In the genomic region with DNA sequence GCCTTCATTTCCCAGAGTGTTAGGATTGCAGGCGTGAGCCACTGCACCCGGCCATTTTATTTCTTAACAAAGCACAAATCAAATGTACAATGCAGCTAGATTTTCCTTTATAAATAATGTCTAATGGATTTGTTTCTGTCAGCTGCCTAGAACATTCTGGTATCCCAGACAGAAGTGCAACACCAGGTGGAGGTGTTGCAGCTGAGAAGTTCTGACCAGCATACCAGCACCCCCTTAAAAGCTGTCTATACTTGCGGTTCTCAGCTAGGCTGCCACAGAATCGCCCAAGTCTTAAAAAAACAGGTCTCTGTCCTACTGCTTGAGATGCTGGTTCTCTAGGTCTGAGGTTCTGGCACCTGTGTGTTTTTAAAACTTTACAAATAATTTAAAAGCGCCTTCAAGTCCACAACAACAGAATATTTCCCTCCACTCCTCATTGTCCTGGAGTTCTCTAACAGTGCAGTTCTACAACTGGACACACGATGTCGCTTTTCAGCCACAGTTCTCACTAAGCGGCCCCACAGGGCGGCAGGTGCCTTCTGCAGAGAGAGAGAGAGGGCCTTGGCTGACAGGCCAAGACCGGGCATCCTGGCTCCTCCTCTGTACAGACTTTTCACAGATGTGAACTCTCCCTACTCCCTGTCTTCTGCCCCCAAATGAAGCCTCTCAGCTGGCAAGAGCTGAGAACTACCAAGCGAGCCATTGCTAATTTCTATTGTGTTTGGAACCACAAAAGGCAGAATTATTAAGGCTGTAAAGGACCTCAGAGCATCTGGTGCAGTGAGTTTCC, we compare ENCODE assay signal across 8 cellular contexts. TPM values are rescaled to one million over a fixed set of nuclear protein-coding genes. Genes with fewer than 3 reads are reported as not detected.
DNase-seq lines count a peak whose midpoint lies in the region; ATAC-seq lines count a peak whose summit lies in the region.

No MANE protein-coding gene starts in this region.

- H3K27ac Mint-ChIP-seq in activated CD8-positive, alpha-beta memory T cell treated with anti-CD3 and anti-CD28 coated beads, Interleukin-2, amount 10 ng/mL, durations not matched to agents 7 days and 5 days, result no peak overlapping the region

- no peaks in the 10 kb centered on the region for H3K9me3 Mint-ChIP-seq in activated CD8-positive, alpha-beta memory T cell treated with anti-CD3 and anti-CD28 coated beads, Interleukin-2, amount 10 ng/mL, durations not matched to agents 7 days and 5 days (ENCODE audit: low read depth)

- no peaks in the 10 kb centered on the region for H3K27me3 ChIP-seq in HUES64 (ENCODE audit: insufficient read depth, low read length)

- H3K4me1 Mint-ChIP-seq in activated CD8-positive, alpha-beta memory T cell treated with anti-CD3 and anti-CD28 coated beads, Interleukin-2, amount 10 ng/mL, durations not matched to agents 7 days and 5 days, result peaks cover 3% of the 10 kb centered on the region

- H3K9me3 ChIP-seq in HUES64 (ENCODE audit: insufficient read depth, low read depth, low read length), result no peaks in the 10 kb centered on the region

- peak; percentile 87 for ATAC-seq in activated CD8-positive, alpha-beta memory T cell treated with anti-CD3 and anti-CD28 coated beads, Interleukin-2, amount 10 ng/mL, durations not matched to agents 7 days and 5 days
- no peak for ATAC-seq in HG03520 (IDR thresholded peaks at IDR 0.05; ENCODE audit: unreplicated experiment)

- H3K36me3 Mint-ChIP-seq in activated CD8-positive, alpha-beta memory T cell treated with anti-CD3 and anti-CD28 coated beads, Interleukin-2, amount 10 ng/mL, durations not matched to agents 7 days and 5 days, result no peaks in the 10 kb centered on the region

- CTCF ChIA-PET in activated CD8-positive, alpha-beta memory T cell treated with anti-CD3 and anti-CD28 coated beads, Interleukin-2, amount 10 ng/mL, durations not matched to agents 7 days and 5 days (lab: Charles Lee), result interaction anchor here (0.7 to 22.1 kb wide), 22 partner anchors 12 to 184 kb away, joined by 3 to 569 read pairs (median 6); partner anchors contain the start of genes DUSP3 and SOST

- H3K36me3 ChIP-seq in HUES64 (ENCODE audit: insufficient read depth, low read length), result no peaks in the 10 kb centered on the region

- H3K27ac ChIP-seq in HUES64 (ENCODE audit: low read depth, low read length), result no peak overlapping the region

- no peak overlapping the region for H3K4me3 Mint-ChIP-seq in activated CD8-positive, alpha-beta memory T cell treated with anti-CD3 and anti-CD28 coated beads, Interleukin-2, amount 10 ng/mL, durations not matched to agents 7 days and 5 days

- H3K4me1 ChIP-seq in HUES64 (ENCODE audit: insufficient read depth, low read length), result peaks cover 7% of the 10 kb centered on the region

- H3K27me3 Mint-ChIP-seq in activated CD8-positive, alpha-beta memory T cell treated with anti-CD3 and anti-CD28 coated beads, Interleukin-2, amount 10 ng/mL, durations not matched to agents 7 days and 5 days, result peaks cover 20% of the 10 kb centered on the region

- WGBS in HUES64, result 26% methylated on average over 11 of the region's 11 CpGs

- DNase-seq in DMS153 treated with DMSO at 0.1 percent for 48 hours (lab: John Stamatoyannopoulos, UW; ENCODE audit: unreplicated experiment) (peak; percentile 77), NOMO-1 treated with DMSO at 0.1 percent for 48 hours (lab: John Stamatoyannopoulos, UW; ENCODE audit: unreplicated experiment) (peak; percentile 80), epidermal melanocyte (ENCODE audit: insufficient read length, low spot score) (peak; percentile 61), midbrain (lab: John Stamatoyannopoulos, UW) (peak; percentile 84)
- DNase-seq in activated CD8-positive, alpha-beta memory T cell treated with anti-CD3 and anti-CD28 coated beads, Interleukin-2, amount 10 ng/mL, durations not matched to agents 7 days and 5 days, result peak; percentile 86
- peak; percentile 46 to 61 for DNase-seq in stimulated activated CD8-positive, alpha-beta memory T cell treated with anti-CD3 and anti-CD28 coated beads, Interleukin-4, amount 100 ng/mL, for 4 hours (ENCODE audit: low read depth in 2 of 2, low spot score in 1 of 2)

- peak overlapping the region; percentile 26; the same call in 1 of the 2 replicates for H3K4me3 ChIP-seq in HUES64 (ENCODE audit: low read length)

- H3K9ac ChIP-seq in HUES64 (ENCODE audit: low read depth, low read length), result peak overlapping the region; percentile 30; the same call in 1 of the 2 replicates

RNA-seq across cellular contexts. Expression of gene MEOX1, which starts 32.6 kb away (rescaled TPM):
- 0.35 TPM for polyA plus RNA-seq in HUES64 (2013, experiment 1 of 2)
- polyA plus RNA-seq in HUES64 (2013, experiment 2 of 2), result 0.51 TPM
- total RNA-seq in activated CD8-positive, alpha-beta memory T cell treated with anti-CD3 and anti-CD28 coated beads, Interleukin-2, amount 10 ng/mL, durations not matched to agents 7 days and 5 days, result 1 to 10 TPM in 1 of 2 experiments, under 1 TPM in 1; 0.54 to 1.3 TPM
